ENCODE assay signal across 13 cellular contexts in the genomic region with DNA sequence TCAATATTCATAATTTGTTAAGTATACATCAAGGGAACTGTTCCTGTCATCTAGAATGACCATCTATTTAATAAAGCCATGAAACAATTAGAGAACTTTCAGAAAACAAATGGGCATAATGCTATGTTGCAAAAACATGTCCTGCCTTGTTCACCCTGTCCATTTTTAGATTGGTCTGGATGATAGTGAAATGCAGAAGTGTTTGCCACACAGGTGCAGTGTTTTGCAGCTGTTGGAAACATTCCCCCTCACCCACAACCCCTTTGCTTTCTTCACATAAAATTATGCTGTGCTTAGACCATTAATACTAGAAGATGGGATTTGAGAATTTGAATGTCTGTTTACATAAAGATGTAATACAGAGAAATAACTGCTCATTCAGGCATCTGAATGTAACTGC. TPM values are rescaled to one million over a fixed set of nuclear protein-coding genes. Genes with fewer than 3 reads are reported as not detected.
A peak's percentile ranks its signal among the peaks of the same experiment; 100 is the strongest.
DNase-seq lines count a peak whose midpoint lies in the region; ATAC-seq, FAIRE-seq and TF ChIP-seq lines count a peak whose summit lies in the region.
"Had no signal": no experiment of that assay in that cellular context is flagged by ENCODE, and none has a peak within 500 bp of the region (broad histone marks: within the 10 kb centered on the region; RNA-seq: fewer than 3 reads in every experiment).

No MANE protein-coding gene starts in this region.

- ATAC-seq in GM19467 (IDR thresholded peaks at IDR 0.05; ENCODE audit: unreplicated experiment): peak; percentile 53
- peak; percentile 42 for ATAC-seq in HG03159 (IDR thresholded peaks at IDR 0.05; ENCODE audit: unreplicated experiment)
- no peak for ATAC-seq in activated naive CD8-positive, alpha-beta T cell treated with anti-CD3 and anti-CD28 coated beads, Interleukin-2, amount 50 U/mL, for 24 hours
- no peak for ATAC-seq in naive thymus-derived CD4-positive, alpha-beta T cell
- ATAC-seq: HCT116 had no signal

- H3K9me3 ChIP-seq in naive thymus-derived CD4-positive, alpha-beta T cell (ENCODE audit: control insufficient read depth in 2 of 3, low read length in 3 of 3): no peaks in the 10 kb centered on the region

- TF ChIP-seq POLR2A in GM12892 (IDR thresholded peaks at IDR 0.05; ENCODE audit: low read depth, low read length): no peak

- intact Hi-C loops in naive thymus-derived CD4-positive, alpha-beta T cell (cut with micrococcal nuclease): no loop called here

- H3K36me3 ChIP-seq in naive thymus-derived CD4-positive, alpha-beta T cell (ENCODE audit: control insufficient read depth in 2 of 3, insufficient read depth in 3 of 3, low read length in 3 of 3): no peaks in the 10 kb centered on the region

- POLR2A ChIA-PET in naive thymus-derived CD4-positive, alpha-beta T cell (lab: Charles Lee): no interaction called here

- CTCF ChIA-PET in naive thymus-derived CD4-positive, alpha-beta T cell (lab: Charles Lee): no interaction called here

- H3K4me3 ChIP-seq in naive thymus-derived CD4-positive, alpha-beta T cell (ENCODE audit: low read length): no peak overlapping the region
- H3K4me3 ChIP-seq: lung had no signal

- H3K4me1 Mint-ChIP-seq in activated naive CD8-positive, alpha-beta T cell treated with anti-CD3 and anti-CD28 coated beads, Interleukin-2, amount 50 U/mL, for 24 hours: peaks cover 83% of the 10 kb centered on the region
- peaks cover 43 to 99% (median 84%) of the 10 kb centered on the region in 7 donors for H3K4me1 Mint-ChIP-seq in naive thymus-derived CD4-positive, alpha-beta T cell

- H3K27ac Mint-ChIP-seq in activated naive CD8-positive, alpha-beta T cell treated with anti-CD3 and anti-CD28 coated beads, Interleukin-2, amount 50 U/mL, for 24 hours: peak overlapping the region; percentile 88
- H3K27ac Mint-ChIP-seq in naive thymus-derived CD4-positive, alpha-beta T cell: peak overlapping the region in 3 of 9 donors; percentile 26 to 71 (median 27)

- FAIRE-seq in GM12892 (lab: Jason Lieb, UNC): peak; percentile 85
- FAIRE-seq: small intestine had no signal

- DNase-seq in GM12892 (ENCODE audit: insufficient read length): no peak
- DNase-seq in activated naive CD8-positive, alpha-beta T cell treated with anti-CD3 and anti-CD28 coated beads, Interleukin-2, amount 50 U/mL, for 24 hours: no peak
- no peak for DNase-seq in GDM1 (lab: John Stamatoyannopoulos, UW)
- no peak for DNase-seq in activated T-cell treated with anti-CD3 and anti-CD28 coated beads for 4 hours
- no peak for DNase-seq in naive thymus-derived CD4-positive, alpha-beta T cell
- no peak for DNase-seq in dedifferentiated amniotic fluid mesenchymal stem cell (ENCODE audit: extremely low spot score)
- DNase-seq: CD8-positive, alpha-beta memory T cell; small intestine; substantia nigra had no signal

- H3K4me1 ChIP-seq in naive thymus-derived CD4-positive, alpha-beta T cell (ENCODE audit: control insufficient read depth in 2 of 2, insufficient read depth in 2 of 2, low read length in 2 of 2): peaks cover 15 to 21% of the 10 kb centered on the region in 2 donors

- no peak overlapping the region for H3K27ac ChIP-seq in naive thymus-derived CD4-positive, alpha-beta T cell (ENCODE audit: low read depth, low read length)

- H3K27me3 ChIP-seq in naive thymus-derived CD4-positive, alpha-beta T cell (ENCODE audit: control insufficient read depth in 2 of 2, insufficient read depth in 2 of 2, low read length in 2 of 2): no peaks in the 10 kb centered on the region

- H3K4me3 Mint-ChIP-seq in activated naive CD8-positive, alpha-beta T cell treated with anti-CD3 and anti-CD28 coated beads, Interleukin-2, amount 50 U/mL, for 24 hours: peak overlapping the region; percentile 3
- H3K4me3 Mint-ChIP-seq in naive thymus-derived CD4-positive, alpha-beta T cell: no peak overlapping the region
- H3K4me3 Mint-ChIP-seq: CD8-positive, alpha-beta memory T cell had no signal

- no peaks in the 10 kb centered on the region for H3K27me3 Mint-ChIP-seq in activated naive CD8-positive, alpha-beta T cell treated with anti-CD3 and anti-CD28 coated beads, Interleukin-2, amount 50 U/mL, for 24 hours
- no peaks in the 10 kb centered on the region for H3K27me3 Mint-ChIP-seq in naive thymus-derived CD4-positive, alpha-beta T cell
- H3K27me3 Mint-ChIP-seq: CD8-positive, alpha-beta memory T cell had no signal

- H3K9me3 Mint-ChIP-seq in activated naive CD8-positive, alpha-beta T cell treated with anti-CD3 and anti-CD28 coated beads, Interleukin-2, amount 50 U/mL, for 24 hours: peaks cover 12% of the 10 kb centered on the region
- peaks cover 0 to 4% (median 0%) of the 10 kb centered on the region in 11 donors for H3K9me3 Mint-ChIP-seq in naive thymus-derived CD4-positive, alpha-beta T cell
- H3K9me3 Mint-ChIP-seq: CD8-positive, alpha-beta memory T cell had no signal

- H3K36me3 Mint-ChIP-seq in activated naive CD8-positive, alpha-beta T cell treated with anti-CD3 and anti-CD28 coated beads, Interleukin-2, amount 50 U/mL, for 24 hours (ENCODE audit: low read depth): peaks cover 38% of the 10 kb centered on the region
- peaks cover 0 to 40% (median 21%) of the 10 kb centered on the region in 5 donors for H3K36me3 Mint-ChIP-seq in naive thymus-derived CD4-positive, alpha-beta T cell

RNA-seq across cellular contexts. Expression of a gene that starts 36.5 kb away (rescaled TPM):
- polyA plus RNA-seq in GM12892 (2012; ENCODE audit: missing spikeins): 10.2 TPM
- total RNA-seq in naive thymus-derived CD4-positive, alpha-beta T cell: 10 to 100 TPM; 37.8 to 60.1 (median 52.8) TPM
- 10 to 100 TPM; 33.3 to 35.8 TPM for polyA plus RNA-seq in naive thymus-derived CD4-positive, alpha-beta T cell

Comparison
In these comparisons a context has a peak if more than half of its experiments do, and no peak if none do; other contexts are left out.
1. ATAC-seq: peak in GM19467 (single experiment) and HG03159 (single experiment); none in activated naive CD8-positive, alpha-beta T cell treated with anti-CD3 and anti-CD28 coated beads, Interleukin-2, amount 50 U/mL, for 24 hours (single experiment) and naive thymus-derived CD4-positive, alpha-beta T cell (single experiment).